ENCODE assay signal across 18 cellular contexts in the genomic region with DNA sequence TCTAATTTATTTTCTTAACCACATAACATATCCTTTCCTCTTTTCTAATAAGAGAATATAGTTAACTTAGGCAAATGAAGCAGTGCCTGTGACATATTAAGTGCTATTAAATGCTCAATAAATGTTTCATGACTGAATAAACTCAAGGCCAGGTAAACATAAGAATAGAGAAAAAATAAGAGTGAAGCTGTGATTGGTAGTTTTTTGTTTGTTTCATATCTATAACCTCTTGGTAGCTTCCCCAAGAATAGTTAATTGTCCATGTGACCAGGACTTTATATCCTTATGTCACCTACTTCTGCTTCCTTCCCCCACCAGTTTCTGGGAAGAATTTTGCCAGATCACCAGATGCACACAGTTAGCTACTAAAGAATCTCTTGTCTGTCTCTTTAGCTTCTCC.
DNase-seq lines count a peak whose midpoint lies in the region; TF ChIP-seq lines count a peak whose summit lies in the region.
"Had no signal": no experiment of that assay in that cellular context is flagged by ENCODE, and none has a peak within 500 bp of the region (broad histone marks: within the 10 kb centered on the region; RNA-seq: fewer than 3 reads in every experiment).

No MANE protein-coding gene starts in this region.

- CTCF ChIA-PET in HEK293 (lab: Yijun Ruan, JAX) = no interaction called here

- POLR2A ChIA-PET in HEK293 (lab: Yijun Ruan, JAX) = no interaction called here

- DNase-seq in NCI-H524 treated with DMSO at 0.1 percent for 48 hours (lab: John Stamatoyannopoulos, UW) = peak; percentile 69
- DNase-seq in NCI-H524 (lab: John Stamatoyannopoulos, UW) = no peak
- peak; percentile 10 for DNase-seq in NCI-H446 treated with DMSO at 0.1 percent for 48 hours (lab: John Stamatoyannopoulos, UW)
- DNase-seq in NCI-H146 (lab: John Stamatoyannopoulos, UW) = no peak
- no peak for DNase-seq in nucleus accumbens (lab: John Stamatoyannopoulos, UW)
- DNase-seq in hepatocyte (ENCODE audit: low spot score) = no peak
- DNase-seq: AML-193; Caco-2; Calu3; CD4-positive, alpha-beta T cell; CD8-positive, alpha-beta T cell; DMS79 treated with DMSO at 0.1 percent for 48 hours; GF-D8 had no signal

- no peak for TF ChIP-seq CTCF in HEK293 (tag by site-specific recombination; IDR thresholded peaks at IDR 0.05)
- no peak for TF ChIP-seq CTCF in VCaP (conservative IDR thresholded peaks at IDR 0.05)
- no peak for TF ChIP-seq CTCF in hepatocyte (IDR thresholded peaks at IDR 0.05; ENCODE audit: poor library complexity)

- H3K27ac ChIP-seq in HEK293 (ENCODE audit: extremely low read depth, low read depth, low read length) (no peak overlapping the region), VCaP (peak overlapping the region; percentile 19; the same call in 1 of the 2 replicates), hepatocyte (no peak overlapping the region)
- H3K27ac ChIP-seq: A549; BLaER1 treated with 17β-estradiol and CSF1 and Interleukin-3, amounts not matched to agents 10 nM and 100 nM; C4-2B had no signal

- no peak overlapping the region for H3K4me2 ChIP-seq in hepatocyte
- H3K4me2 ChIP-seq: A549; BLaER1 treated with 17β-estradiol and CSF1 and Interleukin-3, amounts not matched to agents 10 nM and 100 nM had no signal

- H3K27me3 ChIP-seq in hepatocyte = no peaks in the 10 kb centered on the region
- H3K27me3 ChIP-seq: BLaER1 treated with 17β-estradiol and CSF1 and Interleukin-3, amounts not matched to agents 10 nM and 100 nM had no signal

- H4K20me1 ChIP-seq in hepatocyte (ENCODE audit: insufficient read depth, poor library complexity, severe bottlenecking) = no peaks in the 10 kb centered on the region
- H4K20me1 ChIP-seq: BLaER1 treated with 17β-estradiol and CSF1 and Interleukin-3, amounts not matched to agents 10 nM and 100 nM had no signal

- H3K9me3 ChIP-seq in HEK293 (ENCODE audit: control insufficient read depth, insufficient read depth, low read depth, low read length) = no peaks in the 10 kb centered on the region
- no peaks in the 10 kb centered on the region for H3K9me3 ChIP-seq in hepatocyte (ENCODE audit: low read depth)
- H3K9me3 ChIP-seq: A549; BLaER1 treated with 17β-estradiol and CSF1 and Interleukin-3, amounts not matched to agents 10 nM and 100 nM; Caco-2 had no signal

- no peaks in the 10 kb centered on the region for H3K36me3 ChIP-seq in HEK293 (ENCODE audit: control insufficient read depth in 2 of 2, insufficient read depth in 1 of 2, low read length in 2 of 2)
- no peaks in the 10 kb centered on the region for H3K36me3 ChIP-seq in hepatocyte (replicated peaks; ENCODE audit: insufficient read depth, low read depth)
- H3K36me3 ChIP-seq: BLaER1 treated with 17β-estradiol and CSF1 and Interleukin-3, amounts not matched to agents 10 nM and 100 nM had no signal

- H3K9me2 ChIP-seq in hepatocyte (replicated peaks; ENCODE audit: insufficient read depth) = no peaks in the 10 kb centered on the region

- no peak overlapping the region for H2AFZ ChIP-seq in hepatocyte

- H3K4me1 ChIP-seq in HEK293 (ENCODE audit: control insufficient read depth, insufficient read depth, low read length) (peaks cover 3% of the 10 kb centered on the region; the same call in 1 of the 2 replicates), hepatocyte (ENCODE audit: insufficient read depth) (no peaks in the 10 kb centered on the region)
- H3K4me1 ChIP-seq: A549, Caco-2 had no signal

- H3K4me3 ChIP-seq in HEK293 (ENCODE audit: low read depth, low read length) (no peak overlapping the region), hepatocyte (no peak overlapping the region)
- H3K4me3 ChIP-seq: A549; BLaER1 treated with 17β-estradiol and CSF1 and Interleukin-3, amounts not matched to agents 10 nM and 100 nM had no signal

- H3K79me2 ChIP-seq in hepatocyte = no peaks in the 10 kb centered on the region

TF ChIP-seq in HEK293, 187 proteins besides CTCF, POLR2A, EP300 and RAD21:
- TF ChIP-seq ZFP69B (tag by site-specific recombination; IDR thresholded peaks at IDR 0.05) (no peak), ZNF324 (tag by site-specific recombination; IDR thresholded peaks at IDR 0.05) (no peak), ZNF510 (tag by site-specific recombination; IDR thresholded peaks at IDR 0.05; ENCODE audit: insufficient replicate concordance) (peak; percentile 60), ZBTB8A (tag by site-specific recombination; IDR thresholded peaks at IDR 0.05) (no peak)

Comparison
In these comparisons a context has a peak if more than half of its experiments do, and no peak if none do; other contexts are left out.
1. DNase-seq: peak in NCI-H524 treated with DMSO at 0.1 percent for 48 hours (single experiment) and NCI-H446 treated with DMSO at 0.1 percent for 48 hours (single experiment); none in NCI-H524 (0 of 2), NCI-H146 (single experiment), nucleus accumbens (0 of 56) and hepatocyte (single experiment).